Comparison of ENCODE assay signal across 8 cellular contexts in the genomic region with DNA sequence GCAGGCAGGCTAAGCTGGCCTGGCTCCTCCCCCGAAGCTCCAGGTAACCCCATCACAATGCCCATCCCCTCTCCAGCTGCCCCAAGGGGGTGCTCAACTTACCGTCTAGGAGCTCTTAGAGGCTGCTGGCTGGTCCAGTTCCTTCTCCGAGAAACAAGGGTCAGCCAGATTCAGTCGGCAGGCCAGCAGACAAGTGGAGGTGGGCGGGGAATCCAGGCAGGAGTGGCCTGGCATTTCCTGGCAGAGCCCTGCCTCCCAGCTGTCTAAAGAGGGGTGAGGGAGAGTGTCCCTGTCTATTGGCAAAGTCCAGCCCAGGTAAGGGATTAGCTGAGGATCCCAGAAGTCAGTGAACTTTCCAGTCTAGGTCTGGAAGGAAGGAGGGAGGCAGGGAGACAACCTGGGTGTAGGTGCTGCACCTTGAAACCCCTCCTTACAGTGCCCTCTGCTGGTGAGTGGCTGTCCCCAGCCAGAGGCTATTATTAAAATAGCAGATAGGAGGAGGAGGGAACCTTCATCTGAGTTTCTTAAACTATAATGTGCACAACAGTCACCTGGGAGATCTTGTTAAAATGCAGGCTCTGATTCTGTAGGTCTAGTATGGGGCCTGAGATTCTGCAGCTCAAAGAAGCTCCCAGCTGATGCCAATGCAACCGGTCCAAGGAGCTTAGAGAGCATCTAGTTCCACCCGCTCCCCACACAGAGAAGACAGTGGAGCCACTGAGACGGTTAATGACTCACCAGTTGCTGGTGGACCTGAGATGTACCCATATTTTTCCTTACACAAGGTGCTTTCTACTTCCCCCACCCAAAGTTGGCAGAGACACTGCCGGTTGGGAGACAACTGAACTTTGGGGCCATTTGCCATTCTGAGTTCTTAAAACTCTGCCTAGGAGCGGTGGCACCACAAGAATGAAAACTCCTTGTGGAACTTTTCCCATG. TPM values are rescaled to one million over a fixed set of nuclear protein-coding genes. Genes with fewer than 3 reads are reported as not detected.
DNase-seq lines count a peak whose midpoint lies in the region; ATAC-seq and TF ChIP-seq lines count a peak whose summit lies in the region.

A gene with protein sequence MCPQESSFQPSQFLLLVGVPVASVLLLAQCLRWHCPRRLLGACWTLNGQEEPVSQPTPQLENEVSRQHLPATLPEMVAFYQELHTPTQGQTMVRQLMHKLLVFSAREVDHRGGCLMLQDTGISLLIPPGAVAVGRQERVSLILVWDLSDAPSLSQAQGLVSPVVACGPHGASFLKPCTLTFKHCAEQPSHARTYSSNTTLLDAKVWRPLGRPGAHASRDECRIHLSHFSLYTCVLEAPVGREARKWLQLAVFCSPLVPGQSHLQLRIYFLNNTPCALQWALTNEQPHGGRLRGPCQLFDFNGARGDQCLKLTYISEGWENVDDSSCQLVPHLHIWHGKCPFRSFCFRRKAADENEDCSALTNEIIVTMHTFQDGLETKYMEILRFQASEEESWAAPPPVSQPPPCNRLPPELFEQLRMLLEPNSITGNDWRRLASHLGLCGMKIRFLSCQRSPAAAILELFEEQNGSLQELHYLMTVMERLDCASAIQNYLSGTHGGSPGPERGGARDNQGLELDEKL (minus strand): TSS at position 162 of the 939 bp plus-strand sequence. CDS start 4,147 bp downstream, outside the sequence.

- H3K9me3 ChIP-seq in mucosa of descending colon, result no peaks in the 10 kb centered on the region

- peak; percentile 81 for ATAC-seq in mucosa of descending colon

- H3K4me1 ChIP-seq in mucosa of descending colon (ENCODE audit: low read depth), result peaks cover 8% of the 10 kb centered on the region

- DNase-seq in NCI-H2107 treated with DMSO at 0.1 percent for 48 hours (lab: John Stamatoyannopoulos, UW; ENCODE audit: unreplicated experiment) (peak; percentile 3), NCI-H2107 (lab: John Stamatoyannopoulos, UW) (no peak), NAMALWA (ENCODE audit: low spot score) (peak; percentile 65), ecto neural progenitor cell (ENCODE audit: low spot score) (peak; percentile 60), mucosa of descending colon (peak; percentile 73 to 82 (median 80)), ureter (ENCODE audit: low spot score) (peak; percentile 61), middle frontal gyrus (ENCODE audit: extremely low spot score, low spot score) (no peak)
- peak; percentile 50 to 64 for DNase-seq in activated CD4-positive, alpha-beta T cell treated with anti-CD3 and anti-CD28 coated beads for 4 hours

- H3K4me3 ChIP-seq in mucosa of descending colon, result no peak within 1 kb of the TSS

- H3K36me3 ChIP-seq in mucosa of descending colon (ENCODE audit: low read depth), result no peaks in the 10 kb centered on the region

- peak; percentile 72 for TF ChIP-seq CTCF in mucosa of descending colon (IDR thresholded peaks at IDR 0.05)

- intact Hi-C loops in mucosa of descending colon (cut with DNase I, micrococcal nuclease), result no loop called here

RNA-seq across cellular contexts. Expression of the gene that starts here (rescaled TPM):
- 1 to 10 TPM; 3.4 to 9.7 (median 7.4) TPM for total RNA-seq in mucosa of descending colon
- 1.6 TPM for total RNA-seq in ureter

Comparison
In these comparisons a context has a peak if more than half of its experiments do, and no peak if none do; other contexts are left out.
1. DNase-seq: peak in NCI-H2107 treated with DMSO at 0.1 percent for 48 hours (single experiment), NAMALWA (single experiment), activated CD4-positive, alpha-beta T cell treated with anti-CD3 and anti-CD28 coated beads for 4 hours (2 of 2), ecto neural progenitor cell (single experiment), mucosa of descending colon (3 of 3) and ureter (single experiment); none in NCI-H2107 (single experiment) and middle frontal gyrus (single experiment).